Comparison of ENCODE assay signal across 16 cellular contexts in the genomic region with DNA sequence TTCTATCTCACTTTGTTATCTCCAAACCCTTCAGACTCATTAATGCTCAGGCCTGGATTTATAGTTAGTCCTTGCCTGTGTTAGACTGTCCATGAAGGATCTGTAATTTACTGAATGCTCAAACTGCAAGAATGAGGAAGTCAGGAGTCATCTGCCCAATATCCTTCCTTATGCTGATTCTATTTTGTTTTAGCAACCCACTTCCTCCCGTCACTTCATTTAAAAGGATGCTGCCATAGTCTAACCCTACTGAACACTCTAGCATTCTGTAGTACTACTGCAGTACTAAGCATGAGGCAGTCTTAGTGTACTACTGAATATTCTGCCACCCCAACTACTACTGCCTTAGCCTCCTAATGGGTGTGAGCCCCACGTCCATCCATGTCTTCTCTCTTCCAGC. TPM values are rescaled to one million over a fixed set of nuclear protein-coding genes. Genes with fewer than 3 reads are reported as not detected.
DNase-seq lines count a peak whose midpoint lies in the region; TF ChIP-seq lines count a peak whose summit lies in the region.
"Had no signal": no experiment of that assay in that cellular context is flagged by ENCODE, and none has a peak within 500 bp of the region (broad histone marks: within the 10 kb centered on the region; RNA-seq: fewer than 3 reads in every experiment).

No MANE protein-coding gene starts in this region.

- H3K27ac Mint-ChIP-seq in CD14-positive monocyte: peak overlapping the region; percentile 97 to 100 (median 99)
- H3K27ac Mint-ChIP-seq: T-helper 17 cell had no signal

- H3K36me3 Mint-ChIP-seq in CD14-positive monocyte: peaks cover 42 to 59% of the 10 kb centered on the region in 2 donors

- H3K27ac ChIP-seq in esophagus squamous epithelium: no peak overlapping the region
- H3K27ac ChIP-seq: ascending aorta, testis had no signal

- H3K9me3 ChIP-seq in esophagus squamous epithelium: no peaks in the 10 kb centered on the region
- H3K9me3 ChIP-seq: ascending aorta, testis had no signal

- H3K4me1 Mint-ChIP-seq in CD14-positive monocyte: peaks cover 78% of the 10 kb centered on the region
- H3K4me1 Mint-ChIP-seq: T-helper 17 cell had no signal

- DNase-seq in CD14-positive monocyte (ENCODE audit: low spot score) (no peak), KG1 (lab: John Stamatoyannopoulos, UW) (peak; percentile 38), SKM-1 (lab: John Stamatoyannopoulos, UW; ENCODE audit: unreplicated experiment) (peak; percentile 7), midbrain (lab: John Stamatoyannopoulos, UW) (peak; percentile 9), NCI-H82 (lab: John Stamatoyannopoulos, UW) (no peak), esophagus squamous epithelium (lab: John Stamatoyannopoulos, UW) (no peak)
- DNase-seq in activated CD8-positive, alpha-beta memory T cell treated with anti-CD3 and anti-CD28 coated beads for 24 hours: no peak
- DNase-seq in activated CD4-positive, alpha-beta T cell treated with anti-CD3 and anti-CD28 coated beads, Interleukin-2, amount 50 U/mL, for 1 hour: no peak
- DNase-seq: activated gamma-delta T cell, NCI-H2227 treated with DMSO at 0.1 percent for 48 hours, T-helper 17 cell, testis had no signal

- no peak overlapping the region for H3K4me3 ChIP-seq in esophagus squamous epithelium
- H3K4me3 ChIP-seq: ascending aorta, testis had no signal

- peaks cover 0 to 3% (median 0%) of the 10 kb centered on the region in 7 donors for H3K9me3 Mint-ChIP-seq in CD14-positive monocyte

- H3K4me3 Mint-ChIP-seq in CD14-positive monocyte: peak overlapping the region; percentile 83 to 99
- H3K4me3 Mint-ChIP-seq: T-helper 17 cell had no signal

- peaks cover 0 to 18% (median 6%) of the 10 kb centered on the region in 3 donors for H3K27me3 Mint-ChIP-seq in CD14-positive monocyte (ENCODE audit: low read depth in 3 of 3)

- no peaks in the 10 kb centered on the region for H3K36me3 ChIP-seq in esophagus squamous epithelium
- H3K36me3 ChIP-seq: ascending aorta had no signal

- H3K4me1 ChIP-seq in esophagus squamous epithelium: no peaks in the 10 kb centered on the region
- H3K4me1 ChIP-seq: ascending aorta, testis had no signal

- TF ChIP-seq CTCF in CD14-positive monocyte (IDR thresholded peaks at IDR 0.05): no peak
- no peak for TF ChIP-seq CTCF in esophagus squamous epithelium (IDR thresholded peaks at IDR 0.05)

- intact Hi-C loops in CD14-positive monocyte (cut with micrococcal nuclease): loop anchor here in 1 of 2 donors (2.0 to 10.0 kb wide), 2 partner anchors 17 to 81 kb away; no protein-coding TSS in a partner anchor
- intact Hi-C loops in esophagus squamous epithelium (cut with DNase I): no loop called here

- WGBS in esophagus squamous epithelium, 2 donors: 50 to 56% methylated on average over 2 of the region's 2 CpGs

- TF ChIP-seq POLR2A in esophagus squamous epithelium (IDR thresholded peaks at IDR 0.05): no peak

- peaks cover 0 to 2% (median 0%) of the 10 kb centered on the region in 4 donors for H3K27me3 ChIP-seq in esophagus squamous epithelium
- H3K27me3 ChIP-seq: ascending aorta, testis had no signal

RNA-seq across cellular contexts. Expression of a gene that starts 1.5 kb away (rescaled TPM):
- 100 to 1,000 TPM; 147 to 173 TPM for polyA plus RNA-seq in CD14-positive monocyte
- under 1 TPM in 2 of 4 donors, not detected in 2; 0.41 to 0.61 TPM for total RNA-seq in esophagus squamous epithelium
- total RNA-seq: ascending aorta, chondrocyte, H4, osteocyte, testis had no signal

RNA-seq across cellular contexts. Expression of a gene that starts 25.3 kb away (rescaled TPM):
- under 1 TPM in 1 of 2 donors, not detected in 1; 0.15 TPM for polyA plus RNA-seq in CD14-positive monocyte
- total RNA-seq in esophagus squamous epithelium: not detected
- total RNA-seq: ascending aorta, chondrocyte, H4, osteocyte, testis had no signal

RNA-seq across cellular contexts. Expression of a gene that starts 30.4 kb away (rescaled TPM):
- under 1 TPM in 1 of 2 donors, not detected in 1; 0.43 TPM for polyA plus RNA-seq in CD14-positive monocyte
- total RNA-seq in esophagus squamous epithelium: not detected
- total RNA-seq: ascending aorta, chondrocyte, osteocyte, T-helper 17 cell had no signal

RNA-seq across cellular contexts. Expression of a gene that starts 43.0 kb away (rescaled TPM):
- polyA plus RNA-seq in CD14-positive monocyte: not detected
- not detected for total RNA-seq in esophagus squamous epithelium
- total RNA-seq: ascending aorta, chondrocyte, H4, osteocyte, T-helper 17 cell had no signal

RNA-seq across cellular contexts. Expression of a gene that starts 59.2 kb away (rescaled TPM):
- under 1 TPM in 1 of 2 donors, not detected in 1; 0.15 TPM for polyA plus RNA-seq in CD14-positive monocyte
- total RNA-seq in esophagus squamous epithelium: not detected
- total RNA-seq: ascending aorta, chondrocyte, H4, osteocyte, T-helper 17 cell, testis had no signal

Comparison
In these comparisons a context has a peak if more than half of its experiments do, and no peak if none do; other contexts are left out.
1. DNase-seq: peak in KG1 (single experiment), SKM-1 (single experiment) and midbrain (single experiment); none in CD14-positive monocyte (single experiment), activated CD8-positive, alpha-beta memory T cell treated with anti-CD3 and anti-CD28 coated beads for 24 hours (single experiment), activated CD4-positive, alpha-beta T cell treated with anti-CD3 and anti-CD28 coated beads, Interleukin-2, amount 50 U/mL, for 1 hour (single experiment), NCI-H82 (single experiment) and esophagus squamous epithelium (single experiment).